Comparison of ENCODE assay signal across 7 cellular contexts in genomic region chr7:75201606-75202079, GRCh38.
DNase-seq lines count a peak whose midpoint lies in the region; ATAC-seq and TF ChIP-seq lines count a peak whose summit lies in the region.
"Not testable (repeated sequence)": the region's sequence is repeated elsewhere in the genome, so short reads cannot be mapped to it uniquely, and the experiment has no call there.

No MANE protein-coding gene starts in this region.

- peak; percentile 33 for ATAC-seq in SK-N-SH treated with all-trans-retinoic acid at 6 μM for 48 hours
- ATAC-seq in body of pancreas: peak; percentile 27
- peak; percentile 85 for ATAC-seq in Right ventricle myocardium superior (ENCODE audit: poor library complexity)
- peak; percentile 83 to 92 for ATAC-seq in right cardiac atrium
- ATAC-seq in lower lobe of right lung: peak; percentile 95 to 96
- ATAC-seq in psoas muscle: peak; percentile 42 to 81 (median 58)
- ATAC-seq in upper lobe of right lung: peak; percentile 95

- not testable (repeated sequence) for TF ChIP-seq CTCF in body of pancreas (IDR thresholded peaks at IDR 0.05); lower lobe of right lung (IDR thresholded peaks at IDR 0.05); psoas muscle (IDR thresholded peaks at IDR 0.05); upper lobe of right lung (IDR thresholded peaks at IDR 0.05)

- not testable (repeated sequence) for H3K36me3 ChIP-seq in body of pancreas (replicated peaks in 1 of 2; ENCODE audit: insufficient read depth in 1 of 2, low read depth in 2 of 2); lower lobe of right lung; psoas muscle (ENCODE audit: insufficient read depth in 1 of 2, low read depth in 1 of 2); upper lobe of right lung

- not testable (repeated sequence) for H3K4me3 ChIP-seq in body of pancreas; right cardiac atrium (ENCODE audit: low read length); lower lobe of right lung; psoas muscle; upper lobe of right lung

- not testable (repeated sequence) for H3K9me3 ChIP-seq in body of pancreas; right cardiac atrium (ENCODE audit: control insufficient read depth, low read length); lower lobe of right lung; psoas muscle; upper lobe of right lung

- intact Hi-C loops in body of pancreas (cut with DNase I); Right ventricle myocardium superior (cut with DNase I); right cardiac atrium (cut with DNase I); lower lobe of right lung (cut with DNase I); psoas muscle (cut with DNase I); upper lobe of right lung (cut with DNase I): not testable (repeated sequence)

- not testable (repeated sequence) for H3K27me3 ChIP-seq in body of pancreas; right cardiac atrium (ENCODE audit: control insufficient read depth, insufficient read depth); lower lobe of right lung (ENCODE audit: low read depth); psoas muscle (ENCODE audit: insufficient read depth in 3 of 3, low read length in 2 of 3); upper lobe of right lung

- not testable (repeated sequence) for DNase-seq in body of pancreas, Right ventricle myocardium superior, right cardiac atrium, lower lobe of right lung, psoas muscle, upper lobe of right lung

- no CpG with 5 or more reads among the region's 8 CpGs for WGBS in body of pancreas, 2 donors
- no CpG with 5 or more reads among the region's 8 CpGs for WGBS in right cardiac atrium
- WGBS in psoas muscle, 3 donors: no CpG with 5 or more reads among the region's 8 CpGs

- not testable (repeated sequence) for H3K27ac ChIP-seq in body of pancreas; right cardiac atrium (ENCODE audit: low read length); lower lobe of right lung; psoas muscle; upper lobe of right lung

- TF ChIP-seq POLR2A in body of pancreas (IDR thresholded peaks at IDR 0.05): not testable (repeated sequence)

- H3K4me1 ChIP-seq in body of pancreas; right cardiac atrium (ENCODE audit: control insufficient read depth, insufficient read depth, low read length); lower lobe of right lung; psoas muscle; upper lobe of right lung: not testable (repeated sequence)

Comparison
In these comparisons a context has a peak if more than half of its experiments do, and no peak if none do; other contexts are left out.
1. ATAC-seq: peak in every context shown above with its lines; median percentile 96 in lower lobe of right lung; 95 in upper lobe of right lung; 88 in right cardiac atrium; 85 in Right ventricle myocardium superior; 58 in psoas muscle; 33 in SK-N-SH treated with all-trans-retinoic acid at 6 μM for 48 hours; 27 in body of pancreas.